ENCODE assay signal across 10 cellular contexts in genomic region chr2:216370961-216371633, GRCh38. TPM values are rescaled to one million over a fixed set of nuclear protein-coding genes. Genes with fewer than 3 reads are reported as not detected.
DNase-seq lines count a peak whose midpoint lies in the region; ATAC-seq, FAIRE-seq and TF ChIP-seq lines count a peak whose summit lies in the region.
"Had no signal": no experiment of that assay in that cellular context is flagged by ENCODE, and none has a peak within 500 bp of the region (broad histone marks: within the 10 kb centered on the region; RNA-seq: fewer than 3 reads in every experiment).

No MANE protein-coding gene starts in this region.

- no peaks in the 10 kb centered on the region for H3K79me2 ChIP-seq in mesendoderm (ENCODE audit: control insufficient read depth, insufficient read depth, low read length)

- DNase-seq in AG20443 (ENCODE audit: low spot score) (peak; percentile 59), HFF-Myc (ENCODE audit: extremely low read depth, low read depth) (no peak), mesendoderm (peak; percentile 43), putamen (ENCODE audit: low spot score) (no peak), NOMO-1 treated with DMSO at 0.1 percent for 48 hours (lab: John Stamatoyannopoulos, UW; ENCODE audit: unreplicated experiment) (no peak), HTR-8/SVneo (ENCODE audit: insufficient read length, low spot score) (no peak), SW480 (ENCODE audit: low spot score) (no peak)
- no peak for DNase-seq in central memory CD8-positive, alpha-beta T cell (ENCODE audit: low spot score in 2 of 2)
- DNase-seq: activated naive CD4-positive, alpha-beta T cell treated with anti-CD3 and anti-CD28 coated beads for 36 hours; OCI-M1 had no signal

- H2BK15ac ChIP-seq in mesendoderm (replicated peaks; ENCODE audit: low read depth): no peak overlapping the region

- H2BK5ac ChIP-seq in mesendoderm (ENCODE audit: low read length): no peak overlapping the region

- H3K27me3 ChIP-seq in mesendoderm (ENCODE audit: insufficient read depth, low read length, poor library complexity): no peaks in the 10 kb centered on the region

- H4K8ac ChIP-seq in mesendoderm (ENCODE audit: low read depth, low read length): no peak overlapping the region

- H3K4me1 Mint-ChIP-seq in central memory CD8-positive, alpha-beta T cell: peaks cover 21% of the 10 kb centered on the region

- H3K9me3 Mint-ChIP-seq in central memory CD8-positive, alpha-beta T cell: no peaks in the 10 kb centered on the region
- H3K9me3 Mint-ChIP-seq: activated naive CD4-positive, alpha-beta T cell treated with anti-CD3 and anti-CD28 coated beads for 36 hours had no signal

- H4K5ac ChIP-seq in mesendoderm (ENCODE audit: low read length): no peak overlapping the region

- H3K4me3 Mint-ChIP-seq in central memory CD8-positive, alpha-beta T cell: peak overlapping the region; percentile 67
- H3K4me3 Mint-ChIP-seq: activated naive CD4-positive, alpha-beta T cell treated with anti-CD3 and anti-CD28 coated beads for 36 hours had no signal

- no peak overlapping the region for H3K23ac ChIP-seq in mesendoderm (ENCODE audit: low read length)

- FAIRE-seq in HTR-8/SVneo (lab: Jason Lieb, UNC): no peak

- peaks cover 8% of the 10 kb centered on the region for H3K36me3 Mint-ChIP-seq in central memory CD8-positive, alpha-beta T cell (ENCODE audit: insufficient read depth)

- peaks cover 97% of the 10 kb centered on the region for H3K27me3 Mint-ChIP-seq in central memory CD8-positive, alpha-beta T cell

- H3K18ac ChIP-seq in mesendoderm (ENCODE audit: low read length): peak overlapping the region; percentile 20

- H3K4me3 ChIP-seq in HFF-Myc (replicated peaks; ENCODE audit: low read depth, low read length) (peak overlapping the region; percentile 51), mesendoderm (ENCODE audit: low read length) (peak overlapping the region; percentile 4)

- H3K27ac ChIP-seq in mesendoderm (ENCODE audit: low read depth, low read length): no peak overlapping the region

- peak overlapping the region; percentile 59 for H3K4me2 ChIP-seq in mesendoderm (ENCODE audit: low read length)

- WGBS in mesendoderm (ENCODE audit: extremely low coverage, insufficient coverage, low lambda C conversion rate): no CpG with 5 or more reads among the region's 45 CpGs

- peak overlapping the region; percentile 27 for H3K9ac ChIP-seq in mesendoderm (ENCODE audit: low read length)

- H3K4me1 ChIP-seq in mesendoderm (ENCODE audit: control insufficient read depth, low read depth, low read length): peaks cover 3% of the 10 kb centered on the region

- peak overlapping the region; percentile 65 for H3K56ac ChIP-seq in mesendoderm (ENCODE audit: low read length)

- H3K79me1 ChIP-seq in mesendoderm (ENCODE audit: low read length): no peaks in the 10 kb centered on the region

- no peak overlapping the region for H3K27ac Mint-ChIP-seq in central memory CD8-positive, alpha-beta T cell (ENCODE audit: low read depth)
- H3K27ac Mint-ChIP-seq: activated naive CD4-positive, alpha-beta T cell treated with anti-CD3 and anti-CD28 coated beads for 36 hours had no signal

- ATAC-seq in central memory CD8-positive, alpha-beta T cell (replicated peaks; ENCODE audit: extremely low read depth, poor library complexity, severe bottlenecking): no peak

- no peak for TF ChIP-seq CTCF in HFF-Myc (IDR thresholded peaks at IDR 0.05; ENCODE audit: low read depth, low read length, missing control alignments)

- H3K4ac ChIP-seq in mesendoderm (ENCODE audit: low read depth, low read length): no peak overlapping the region

- H2AK5ac ChIP-seq in mesendoderm (ENCODE audit: low read length): no peak overlapping the region

- no peaks in the 10 kb centered on the region for H3K36me3 ChIP-seq in mesendoderm (ENCODE audit: control insufficient read depth, insufficient read depth, low read length)

- H2BK120ac ChIP-seq in mesendoderm (ENCODE audit: low read depth, low read length): no peak overlapping the region

RNA-seq across cellular contexts. Expression of gene MARCHF4, which starts 1.2 kb away (rescaled TPM):
- polyA plus RNA-seq in mesendoderm (2013, experiment 1 of 2): 0.93 TPM
- 0.80 TPM for polyA plus RNA-seq in mesendoderm (2013, experiment 2 of 2)

RNA-seq across cellular contexts. Expression of gene SMARCAL1, which starts 41.2 kb away (rescaled TPM):
- 12.9 TPM for polyA plus RNA-seq in mesendoderm (2013, experiment 1 of 2)
- polyA plus RNA-seq in mesendoderm (2013, experiment 2 of 2): 12.5 TPM

Comparison
In these comparisons a context has a peak if more than half of its experiments do, and no peak if none do; other contexts are left out.
1. DNase-seq: peak in AG20443 (single experiment) and mesendoderm (single experiment); none in HFF-Myc (single experiment), central memory CD8-positive, alpha-beta T cell (0 of 2), putamen (single experiment), NOMO-1 treated with DMSO at 0.1 percent for 48 hours (single experiment), HTR-8/SVneo (single experiment) and SW480 (single experiment).